ENCODE assay signal across 8 cellular contexts in the genomic region with DNA sequence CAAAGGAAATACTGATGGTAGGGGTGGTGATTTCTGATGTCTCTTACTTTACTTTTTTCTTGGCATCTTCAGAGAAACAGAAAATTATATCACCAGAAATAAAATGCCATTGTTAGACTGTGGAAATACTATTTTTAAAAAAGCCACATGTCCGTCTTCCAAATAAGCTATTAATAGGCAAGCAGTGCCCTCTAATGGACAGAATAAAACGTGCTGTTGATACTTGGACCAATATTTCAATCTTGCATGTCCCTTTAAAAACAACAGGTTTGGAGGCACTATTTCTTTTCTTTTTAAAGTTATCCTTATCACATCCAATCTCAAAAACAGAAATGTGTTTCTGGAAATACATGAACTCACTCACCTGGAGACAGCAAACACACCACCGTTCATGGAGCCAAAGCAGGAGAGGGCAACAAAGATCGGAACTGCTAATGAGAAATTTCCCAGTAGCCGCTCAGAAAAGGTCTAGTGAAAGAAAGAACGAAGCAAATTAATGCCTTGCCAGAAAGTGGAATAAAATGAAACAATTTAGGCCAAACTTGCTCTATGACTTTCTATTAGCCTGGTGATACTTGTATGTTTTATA. TPM values are rescaled to one million over a fixed set of nuclear protein-coding genes. Genes with fewer than 3 reads are reported as not detected.
DNase-seq lines count a peak whose midpoint lies in the region; ATAC-seq, FAIRE-seq and TF ChIP-seq lines count a peak whose summit lies in the region.

No MANE protein-coding gene starts in this region.

- no peaks in the 10 kb centered on the region for H3K9me1 ChIP-seq in keratinocyte (ENCODE audit: control insufficient read depth, extremely low read depth, insufficient read depth, low read length)

- H3K4me1 ChIP-seq in DOHH2 (ENCODE audit: control insufficient read depth, low read length), result peaks cover 3% of the 10 kb centered on the region; the same call in 1 of the 2 replicates
- H3K4me1 ChIP-seq in body of pancreas, result no peaks in the 10 kb centered on the region
- peaks cover 15% of the 10 kb centered on the region for H3K4me1 ChIP-seq in keratinocyte (ENCODE audit: control insufficient read depth, extremely low read depth, insufficient read depth, low read length)

- intact Hi-C loops in body of pancreas (cut with DNase I), result no loop called here

- TF ChIP-seq POLR2A in body of pancreas (IDR thresholded peaks at IDR 0.05), result no peak

- H3K79me2 ChIP-seq in DOHH2 (ENCODE audit: control insufficient read depth, low read length) (no peaks in the 10 kb centered on the region), keratinocyte (ENCODE audit: control insufficient read depth, insufficient read depth, low read length) (no peaks in the 10 kb centered on the region)

- H3K4me3 ChIP-seq in DOHH2 (ENCODE audit: low read length), result no peak overlapping the region
- no peak overlapping the region for H3K4me3 ChIP-seq in body of pancreas
- no peak overlapping the region for H3K4me3 ChIP-seq in keratinocyte (ENCODE audit: control insufficient read depth in 2 of 3, extremely low read depth in 1 of 3, insufficient read depth in 2 of 3, low read depth in 1 of 3, low read length in 3 of 3)

- H3K9me2 ChIP-seq in DOHH2 (replicated peaks; ENCODE audit: control insufficient read depth, low read length), result no peaks in the 10 kb centered on the region

- no peak for FAIRE-seq in keratinocyte (lab: Jason Lieb, UNC)
- FAIRE-seq in urothelium cell line (lab: Jason Lieb, UNC), result no peak

- H4K20me1 ChIP-seq in DOHH2 (ENCODE audit: control insufficient read depth, insufficient read depth, low read depth, low read length) (no peaks in the 10 kb centered on the region), keratinocyte (ENCODE audit: control insufficient read depth, extremely low read depth, insufficient read depth, low read length) (no peaks in the 10 kb centered on the region)

- no peaks in the 10 kb centered on the region for H3F3A ChIP-seq in DOHH2 (ENCODE audit: control insufficient read depth, insufficient read depth)

- H3K4me2 ChIP-seq in DOHH2 (ENCODE audit: low read length), result no peak overlapping the region
- H3K4me2 ChIP-seq in keratinocyte (ENCODE audit: control insufficient read depth, extremely low read depth, insufficient read depth, low read depth, low read length), result no peak overlapping the region

- dilution Hi-C loops in keratinocyte (cut with MboI; ENCODE audit: extremely low pct_ligation_motif_present, low sequenced_read_pairs), result no loop called here

- H2AFZ ChIP-seq in keratinocyte (ENCODE audit: control insufficient read depth, low read length), result no peak overlapping the region

- H3K36me3 ChIP-seq in DOHH2 (ENCODE audit: control insufficient read depth, low read length), result no peaks in the 10 kb centered on the region
- H3K36me3 ChIP-seq in body of pancreas (replicated peaks in 1 of 2; ENCODE audit: insufficient read depth in 1 of 2, low read depth in 2 of 2), result no peaks in the 10 kb centered on the region
- peaks cover 1 to 18% of the 10 kb centered on the region in 2 experiments for H3K36me3 ChIP-seq in keratinocyte (ENCODE audit: control insufficient read depth in 2 of 2, extremely low read depth in 1 of 2, insufficient read depth in 2 of 2, low read length in 2 of 2)

- H3K27me3 ChIP-seq in DOHH2 (ENCODE audit: control insufficient read depth, low read length), result no peaks in the 10 kb centered on the region
- H3K27me3 ChIP-seq in body of pancreas, result no peaks in the 10 kb centered on the region
- H3K27me3 ChIP-seq in keratinocyte (ENCODE audit: control insufficient read depth, extremely low read depth, insufficient read depth, low read length), result no peaks in the 10 kb centered on the region

- no peaks in the 10 kb centered on the region for H3K9me3 ChIP-seq in DOHH2 (ENCODE audit: control insufficient read depth, insufficient read depth, low read length)
- H3K9me3 ChIP-seq in body of pancreas, result no peaks in the 10 kb centered on the region
- no peaks in the 10 kb centered on the region for H3K9me3 ChIP-seq in keratinocyte (ENCODE audit: control insufficient read depth, low read depth, low read length)

- DNase-seq in NCI-H2081 (lab: John Stamatoyannopoulos, UW) (peak; percentile 16 to 59), body of pancreas (peak in 3 of 4 donors; percentile 11 to 52 (median 21)), keratinocyte (ENCODE audit: low read depth, low spot score) (no peak), urothelium cell line (ENCODE audit: low spot score) (peak; percentile 12)
- no peak for DNase-seq in activated CD8-positive, alpha-beta memory T cell treated with anti-CD3 and anti-CD28 coated beads for 24 hours

- TF ChIP-seq CTCF in DOHH2 (IDR thresholded peaks at IDR 0.05; ENCODE audit: low read depth, low read length, poor library complexity, severe bottlenecking) (peak; percentile 69), body of pancreas (IDR thresholded peaks at IDR 0.05) (peak; percentile 21 to 83 (median 70)), keratinocyte (optimal IDR thresholded peaks at IDR 0.05 in 1 of 3, IDR thresholded peaks at IDR 0.05 in 1 of 3, conservative IDR thresholded peaks at IDR 0.05 in 1 of 3; ENCODE audit: extremely low read depth in 1 of 3, insufficient read depth in 2 of 3, low read length in 3 of 3) (peak in 2 of 3 experiments; percentile 31 to 50)

- H3K9ac ChIP-seq in keratinocyte (ENCODE audit: control insufficient read depth, extremely low read depth, insufficient read depth, low read length), result no peak overlapping the region

- ATAC-seq in GM21619 (IDR thresholded peaks at IDR 0.05; ENCODE audit: unreplicated experiment) (peak; percentile 45), body of pancreas (peak; percentile 71), HG03457 (IDR thresholded peaks at IDR 0.05; ENCODE audit: unreplicated experiment) (no peak)

- H3K27ac ChIP-seq in DOHH2 (ENCODE audit: low read depth, low read length) (no peak overlapping the region), body of pancreas (no peak overlapping the region), keratinocyte (ENCODE audit: control insufficient read depth, insufficient read depth, low read length) (no peak overlapping the region)

- WGBS in body of pancreas, 2 donors, result 42% methylated on average over 6 of the region's 6 CpGs

RNA-seq across cellular contexts. Expression of gene SLC7A11, which starts 59.2 kb away (rescaled TPM):
- total RNA-seq in body of pancreas, result 1 to 10 TPM; 3.3 to 3.4 TPM
- polyA plus RNA-seq in keratinocyte, result 4.0 to 8.4 TPM (median 6.0 TPM) in 3 replicates
- polyA plus RNA-seq in keratinocyte (2011; ENCODE audit: low read depth), result 10.3 TPM
- 1.6 and 4.4 TPM in 2 replicates for polyA plus RNA-seq in keratinocyte (2011; cell fraction: cytosol; rRNA removed)
- polyA plus RNA-seq in keratinocyte (2011; cell fraction: nucleus; rRNA removed), result 8.3 and 13.8 TPM in 2 replicates
- polyA plus RNA-seq in keratinocyte (2012; ENCODE audit: low replicate concordance), result 6.0 and 11.5 TPM in 2 replicates
- polyA minus RNA-seq in keratinocyte, result 7.1 to 14.6 TPM (median 11.7 TPM) in 3 replicates
- 4.8 TPM for polyA minus RNA-seq in keratinocyte (2011; cell fraction: cytosol; rRNA and poly(A)+ RNA removed)
- polyA minus RNA-seq in keratinocyte (2011; cell fraction: nucleus; rRNA and poly(A)+ RNA removed), result 18.3 and 27.8 TPM in 2 replicates

Comparison
In these comparisons a context has a peak if more than half of its experiments do, and no peak if none do; other contexts are left out.
1. DNase-seq: peak in NCI-H2081 (2 of 2), body of pancreas (3 of 4) and urothelium cell line (single experiment); none in keratinocyte (single experiment) and activated CD8-positive, alpha-beta memory T cell treated with anti-CD3 and anti-CD28 coated beads for 24 hours (single experiment).
2. Peak in every context shown above with its lines, with median percentiles within 50 percentile points of each other: CTCF ChIP-seq.